ENCODE assay signal across 1 cellular context in genomic region chr19:31071157-31071855, GRCh38.
TF ChIP-seq lines count a peak whose summit lies in the region.

No MANE protein-coding gene starts in this region.

TF ChIP-seq in GM23338, 12 proteins besides CTCF, POLR2A, EP300 and RAD21 (continued from another document):
- no peak for TF ChIP-seq STAT1 (IDR thresholded peaks at IDR 0.05; ENCODE audit: unreplicated experiment)
- TF ChIP-seq NANOG (IDR thresholded peaks at IDR 0.05; ENCODE audit: borderline replicate concordance) = no peak
- TF ChIP-seq EZH2 (IDR thresholded peaks at IDR 0.05; ENCODE audit: low read depth, unreplicated experiment) = no peak
- no peak for TF ChIP-seq POLR2AphosphoS5 (IDR thresholded peaks at IDR 0.05; ENCODE audit: low read depth)
- no peak for TF ChIP-seq ZNF331 (CRISPR knock-in tag; IDR thresholded peaks at IDR 0.05; ENCODE audit: low read depth)
- no peak for TF ChIP-seq CREB1 (CRISPR knock-in tag; IDR thresholded peaks at IDR 0.05; ENCODE audit: low read depth)
- no peak for TF ChIP-seq ETS1 (IDR thresholded peaks at IDR 0.05)
- no peak for TF ChIP-seq ZNF114 (CRISPR knock-in tag; IDR thresholded peaks at IDR 0.05)
- no peak for TF ChIP-seq EZH2phosphoT487 (IDR thresholded peaks at IDR 0.05; ENCODE audit: unreplicated experiment)
- no peak for TF ChIP-seq REST (IDR thresholded peaks at IDR 0.05; ENCODE audit: unreplicated experiment)
